16 cellular contexts compared by ENCODE assay signal in genomic region chr19:9877775-9878510, GRCh38. TPM values are rescaled to one million over a fixed set of nuclear protein-coding genes. Genes with fewer than 3 reads are reported as not detected.
DNase-seq lines count a peak whose midpoint lies in the region; ATAC-seq and TF ChIP-seq lines count a peak whose summit lies in the region.
"Had no signal": no experiment of that assay in that cellular context is flagged by ENCODE, and none has a peak within 500 bp of the region (broad histone marks: within the 10 kb centered on the region; RNA-seq: fewer than 3 reads in every experiment).

No MANE protein-coding gene starts in this region.

- DNase-seq in BJ (ENCODE audit: low read depth) (peak; percentile 7), HS-5 (ENCODE audit: low read depth) (peak; percentile 80), RWPE2 (ENCODE audit: low spot score) (no peak), fibroblast of pulmonary artery (ENCODE audit: low read depth) (peak; percentile 29), NK-92 (lab: John Stamatoyannopoulos, UW; ENCODE audit: unreplicated experiment) (no peak), left cardiac atrium (no peak), NCI-H446 treated with DMSO at 0.1 percent for 48 hours (lab: John Stamatoyannopoulos, UW) (no peak)
- DNase-seq: activated naive CD4-positive, alpha-beta T cell; head of caudate nucleus; KG1; NCI-H2081; stimulated activated CD4-positive, alpha-beta T cell treated with anti-CD3 and anti-CD28 coated beads, Interleukin-2, amount 100 ng/mL, for 24 hours; tibial artery had no signal

- intact Hi-C loops in left cardiac atrium (cut with DNase I) = no loop called here

- H3K4me1 ChIP-seq in RWPE2 (ENCODE audit: insufficient read depth, poor library complexity, severe bottlenecking) = peaks cover 7% of the 10 kb centered on the region
- H3K4me1 ChIP-seq: prostate gland, tibial artery had no signal

- POLR2A ChIA-PET in BJ (lab: Charles Lee) = no interaction called here

- no peaks in the 10 kb centered on the region for H3K9me3 ChIP-seq in RWPE2 (ENCODE audit: severe bottlenecking)
- H3K9me3 ChIP-seq: prostate gland, tibial artery had no signal

- H3K36me3 ChIP-seq in BJ (ENCODE audit: control insufficient read depth, insufficient read depth, low read length) = no peaks in the 10 kb centered on the region
- H3K36me3 ChIP-seq in RWPE2 (ENCODE audit: low read depth) = no peaks in the 10 kb centered on the region
- H3K36me3 ChIP-seq: prostate gland, tibial artery had no signal

- H3K27me3 ChIP-seq in BJ (ENCODE audit: control insufficient read depth, insufficient read depth, low read length) (no peaks in the 10 kb centered on the region), RWPE2 (ENCODE audit: insufficient read depth, poor library complexity, severe bottlenecking) (no peaks in the 10 kb centered on the region)
- H3K27me3 ChIP-seq: tibial artery had no signal

- H3K4me3 ChIP-seq in BJ (ENCODE audit: low read depth, low read length) (no peak overlapping the region), RWPE2 (ENCODE audit: severe bottlenecking) (no peak overlapping the region), fibroblast of pulmonary artery (replicated peaks; ENCODE audit: low read depth, low read length) (no peak overlapping the region)
- H3K4me3 ChIP-seq: prostate gland, tibial artery had no signal

- CTCF ChIA-PET in BJ (lab: Yijun Ruan, JAX) = interaction anchor here (1.2 kb wide), 1 partner anchor 221 kb away, joined by 3 read pairs; no protein-coding TSS in a partner anchor

- peak; percentile 71 for ATAC-seq in RWPE2 (ENCODE audit: low read depth)
- ATAC-seq in GM21360 (IDR thresholded peaks at IDR 0.05; ENCODE audit: unreplicated experiment) = no peak
- no peak for ATAC-seq in left cardiac atrium
- ATAC-seq: left lobe of liver had no signal

- peak overlapping the region; percentile 23 for H3K27ac ChIP-seq in RWPE2 (ENCODE audit: poor library complexity, severe bottlenecking)
- H3K27ac ChIP-seq: prostate gland, tibial artery had no signal

- TF ChIP-seq CTCF in BJ (IDR thresholded peaks at IDR 0.05; ENCODE audit: insufficient read depth, low read depth, low read length) (no peak), RWPE2 (IDR thresholded peaks at IDR 0.05; ENCODE audit: poor library complexity, severe bottlenecking) (no peak), fibroblast of pulmonary artery (IDR thresholded peaks at IDR 0.05; ENCODE audit: low read length, missing control alignments) (no peak)

RNA-seq across cellular contexts. Expression of gene PIN1, which starts 42.8 kb away (rescaled TPM):
- 56.4 and 89.6 TPM in 2 replicates for polyA plus RNA-seq in BJ (2011; rRNA removed)
- polyA minus RNA-seq in BJ (2011; rRNA and poly(A)+ RNA removed) = 8.1 and 14.3 TPM in 2 replicates
- 10 to 100 TPM; 73.7 to 74.9 TPM for total RNA-seq in left cardiac atrium

RNA-seq across cellular contexts. Expression of gene UBL5, which starts 50.2 kb away (rescaled TPM):
- 506 and 578 TPM in 2 replicates for polyA plus RNA-seq in BJ (2011; rRNA removed)
- polyA minus RNA-seq in BJ (2011; rRNA and poly(A)+ RNA removed) = 39.4 and 43.6 TPM in 2 replicates
- total RNA-seq in left cardiac atrium = 100 to 1,000 TPM; 414 to 466 TPM

RNA-seq across cellular contexts. Expression of gene OLFM2, which starts 58.4 kb away (rescaled TPM):
- 35.3 and 88.3 TPM in 2 replicates for polyA plus RNA-seq in BJ (2011; rRNA removed)
- 44.0 and 46.7 TPM in 2 replicates for polyA minus RNA-seq in BJ (2011; rRNA and poly(A)+ RNA removed)
- total RNA-seq in left cardiac atrium = 10 to 100 TPM in 1 of 2 donors, 1 to 10 TPM in 1; 9.0 to 10.8 TPM

RNA-seq across cellular contexts. Expression of gene FBXL12, which starts 59.1 kb away (rescaled TPM):
- polyA plus RNA-seq in BJ (2011; rRNA removed) = 23.5 and 35.3 TPM in 2 replicates
- polyA minus RNA-seq in BJ (2011; rRNA and poly(A)+ RNA removed) = 11.5 and 13.1 TPM in 2 replicates
- total RNA-seq in left cardiac atrium = 10 to 100 TPM; 12.8 to 14.5 TPM

Comparison
In these comparisons a context has a peak if more than half of its experiments do, and no peak if none do; other contexts are left out.
1. DNase-seq: peak in BJ (single experiment), HS-5 (single experiment) and fibroblast of pulmonary artery (single experiment); none in RWPE2 (single experiment), NK-92 (single experiment), left cardiac atrium (single experiment) and NCI-H446 treated with DMSO at 0.1 percent for 48 hours (single experiment).